1 cellular context compared by ENCODE assay signal in the genomic region with DNA sequence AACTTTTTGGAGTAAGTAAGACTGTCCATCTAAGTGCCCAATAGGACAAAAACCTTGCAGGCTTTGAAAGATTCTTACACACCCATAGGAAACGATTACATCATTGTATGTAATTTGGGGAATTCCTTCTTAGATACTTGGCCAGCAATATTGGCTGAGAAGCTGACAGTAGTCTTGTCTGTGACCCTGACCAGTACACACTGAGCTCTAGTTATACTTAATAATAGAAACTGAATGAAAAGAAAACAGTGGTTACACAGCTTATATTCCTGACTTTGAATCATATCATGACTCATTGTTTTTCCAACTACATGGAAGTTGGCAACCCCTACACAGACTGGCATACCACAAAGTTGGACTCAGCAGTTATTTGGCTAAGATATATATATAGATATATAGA.
A peak's percentile ranks its signal among the peaks of the same experiment; 100 is the strongest.
TF ChIP-seq lines count a peak whose summit lies in the region.

No MANE protein-coding gene starts in this region.

TF ChIP-seq in SK-N-SH, 30 proteins besides CTCF, POLR2A, EP300 and RAD21 (continued from another document):
- TF ChIP-seq PBX3 (IDR thresholded peaks at IDR 0.05) (peak; percentile 81), FOXM1 (IDR thresholded peaks at IDR 0.05; ENCODE audit: low read depth) (peak; percentile 36; the same call in 1 of the 2 replicates), TAF1 (IDR thresholded peaks at IDR 0.05; ENCODE audit: borderline replicate concordance, low read depth, low read length) (no peak), SIN3A (IDR thresholded peaks at IDR 0.05; ENCODE audit: borderline replicate concordance, low read depth, low read length) (no peak), RFX5 (IDR thresholded peaks at IDR 0.05; ENCODE audit: low read length) (no peak), RXRA (IDR thresholded peaks at IDR 0.05; ENCODE audit: borderline replicate concordance, low read depth) (peak; percentile 90), GABPA (IDR thresholded peaks at IDR 0.05; ENCODE audit: low read depth) (no peak), RCOR1 (IDR thresholded peaks at IDR 0.05; ENCODE audit: low read length) (no peak), YY1 (IDR thresholded peaks at IDR 0.05; ENCODE audit: low read depth) (no peak), ZBTB33 (IDR thresholded peaks at IDR 0.05; ENCODE audit: borderline replicate concordance, low read depth) (no peak), FOXJ3 (CRISPR knock-in tag; IDR thresholded peaks at IDR 0.05) (no peak)
- TF ChIP-seq, protein P1, sequence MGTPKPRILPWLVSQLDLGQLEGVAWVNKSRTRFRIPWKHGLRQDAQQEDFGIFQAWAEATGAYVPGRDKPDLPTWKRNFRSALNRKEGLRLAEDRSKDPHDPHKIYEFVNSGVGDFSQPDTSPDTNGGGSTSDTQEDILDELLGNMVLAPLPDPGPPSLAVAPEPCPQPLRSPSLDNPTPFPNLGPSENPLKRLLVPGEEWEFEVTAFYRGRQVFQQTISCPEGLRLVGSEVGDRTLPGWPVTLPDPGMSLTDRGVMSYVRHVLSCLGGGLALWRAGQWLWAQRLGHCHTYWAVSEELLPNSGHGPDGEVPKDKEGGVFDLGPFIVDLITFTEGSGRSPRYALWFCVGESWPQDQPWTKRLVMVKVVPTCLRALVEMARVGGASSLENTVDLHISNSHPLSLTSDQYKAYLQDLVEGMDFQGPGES (IDR thresholded peaks at IDR 0.05; ENCODE audit: low read depth, low read length) = no peak
- TF ChIP-seq, protein P2, sequence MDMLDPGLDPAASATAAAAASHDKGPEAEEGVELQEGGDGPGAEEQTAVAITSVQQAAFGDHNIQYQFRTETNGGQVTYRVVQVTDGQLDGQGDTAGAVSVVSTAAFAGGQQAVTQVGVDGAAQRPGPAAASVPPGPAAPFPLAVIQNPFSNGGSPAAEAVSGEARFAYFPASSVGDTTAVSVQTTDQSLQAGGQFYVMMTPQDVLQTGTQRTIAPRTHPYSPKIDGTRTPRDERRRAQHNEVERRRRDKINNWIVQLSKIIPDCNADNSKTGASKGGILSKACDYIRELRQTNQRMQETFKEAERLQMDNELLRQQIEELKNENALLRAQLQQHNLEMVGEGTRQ (IDR thresholded peaks at IDR 0.05; ENCODE audit: borderline replicate concordance, low read depth, low read length) = no peak
TF ChIP-seq in SK-N-SH: peak in this region for 11.
